In genomic region chr11:31369348-31370329, GRCh38 we compare ENCODE assay signal across 8 cellular contexts. TPM values are rescaled to one million over a fixed set of nuclear protein-coding genes. Genes with fewer than 3 reads are reported as not detected.
DNase-seq lines count a peak whose midpoint lies in the region; ATAC-seq and TF ChIP-seq lines count a peak whose summit lies in the region.

Gene DCDC1 (minus strand): TSS chr11:31369739. CDS start chr11:31328280, 41,459 bp downstream.
Gene DNAJC24 (plus strand): TSS chr11:31369860. CDS start chr11:31370749, 889 bp downstream.

- peak within 1 kb of the TSS in 50 of 59 donors; percentile 10 to 88 (median 72) for H3K27ac ChIP-seq in dorsolateral prefrontal cortex
- peak within 1 kb of the TSS; percentile 72 to 79 for H3K27ac ChIP-seq in liver (ENCODE audit: low read depth in 1 of 2, low read length in 2 of 2)

- no peaks in the 10 kb centered on the region for H3K36me3 ChIP-seq in liver (ENCODE audit: control insufficient read depth in 4 of 4, insufficient read depth in 3 of 4, low read depth in 1 of 4, low read length in 3 of 4)

- H3K27me3 ChIP-seq in dorsolateral prefrontal cortex, result no peaks in the 10 kb centered on the region
- H3K27me3 ChIP-seq in liver (ENCODE audit: control insufficient read depth in 4 of 4, insufficient read depth in 4 of 4, low read length in 3 of 4), result no peaks in the 10 kb centered on the region

- WGBS in liver, result under 1% methylated on average over 53 of the region's 53 CpGs

- peaks cover 4 to 16% (median 11%) of the 10 kb centered on the region in 4 donors for H3K4me1 ChIP-seq in liver (ENCODE audit: control insufficient read depth in 4 of 4, insufficient read depth in 4 of 4, low read length in 3 of 4)

- ATAC-seq in GM19397 (IDR thresholded peaks at IDR 0.05; ENCODE audit: unreplicated experiment) (peak; percentile 100), HG03565 (IDR thresholded peaks at IDR 0.05; ENCODE audit: unreplicated experiment) (peak; percentile 98)

- TF ChIP-seq CTCF in dorsolateral prefrontal cortex (IDR thresholded peaks at IDR 0.05 in 54 of 56, conservative IDR thresholded peaks at IDR 0.05 in 2 of 56; ENCODE audit: low read depth in 1 of 56, partially characterized antibody in 56 of 56), result peak in 18 of 56 donors; percentile 2 to 43 (median 26)
- no peak for TF ChIP-seq CTCF in liver (IDR thresholded peaks at IDR 0.05; ENCODE audit: low read depth, low read length, missing input control)

- no peak for TF ChIP-seq RAD21 in liver (IDR thresholded peaks at IDR 0.05)

- DNase-seq in CD1c-positive myeloid dendritic cell (ENCODE audit: extremely low spot score) (peak; percentile 98), NCI-H748 treated with DMSO at 0.1 percent for 48 hours (lab: John Stamatoyannopoulos, UW) (peak; percentile 94), dorsolateral prefrontal cortex (peak; percentile 86 to 94 (median 92))
- DNase-seq in activated CD4-positive, alpha-beta T cell treated with anti-CD3 and anti-CD28 coated beads, Interleukin-2, amount 50 U/mL, for 4 hours, result peak; percentile 93 to 94
- DNase-seq in stimulated activated CD4-positive, alpha-beta T cell treated with anti-CD3 and anti-CD28 coated beads, Interleukin-4, amount 100 ng/mL, for 1 hour, result peak; percentile 95

- peak within 1 kb of the TSS; percentile 86 to 97 for H3K9ac ChIP-seq in liver (ENCODE audit: low read depth in 1 of 2, low read length in 2 of 2)

- no peaks in the 10 kb centered on the region for H3K9me3 ChIP-seq in liver (ENCODE audit: control insufficient read depth in 4 of 4, low read length in 3 of 4)

- intact Hi-C loops in dorsolateral prefrontal cortex (cut with DNase I), result no loop called here

- H3K4me3 ChIP-seq in dorsolateral prefrontal cortex, result peak within 1 kb of the TSS; percentile 48 to 99 (median 82)
- peak within 1 kb of the TSS; percentile 86 to 99 (median 90) for H3K4me3 ChIP-seq in liver (ENCODE audit: low read depth in 1 of 3, low read length in 3 of 3)

TF ChIP-seq in liver, 16 proteins besides CTCF, POLR2A, EP300 and RAD21:
- TF ChIP-seq REST (IDR thresholded peaks at IDR 0.05) (peak; percentile 34), RXRA (IDR thresholded peaks at IDR 0.05) (no peak), HNF4A (conservative IDR thresholded peaks at IDR 0.05) (no peak), GABPA (IDR thresholded peaks at IDR 0.05 in 1 of 2, conservative IDR thresholded peaks at IDR 0.05 in 1 of 2) (peak; percentile 99 to 100), FOXA2 (IDR thresholded peaks at IDR 0.05) (no peak), ATF3 (IDR thresholded peaks at IDR 0.05) (no peak), YY1 (IDR thresholded peaks at IDR 0.05) (peak; percentile 84), ZBTB33 (IDR thresholded peaks at IDR 0.05) (no peak), HNF4G (IDR thresholded peaks at IDR 0.05) (no peak), NR2F2 (IDR thresholded peaks at IDR 0.05) (no peak), MAX (IDR thresholded peaks at IDR 0.05) (peak; percentile 55), JUND (IDR thresholded peaks at IDR 0.05) (peak in 1 of 2 donors; percentile 18), EGR1 (IDR thresholded peaks at IDR 0.05; ENCODE audit: low read depth in 2 of 2) (peak; percentile 48 to 51), FOXA1 (IDR thresholded peaks at IDR 0.05) (no peak), SP1 (IDR thresholded peaks at IDR 0.05) (peak; percentile 38), TAF1 (conservative IDR thresholded peaks at IDR 0.05) (peak; percentile 9)

RNA-seq across cellular contexts. Expression of gene DCDC1, which starts in this region (rescaled TPM):
- total RNA-seq in dorsolateral prefrontal cortex (1 to 10 TPM in 118 of 120 experiments, under 1 TPM in 2; 0.80 to 6.7 (median 2.9) TPM), liver (1 to 10 TPM; 1.9 to 3.5 TPM)
- 1 to 10 TPM in 1 of 2 donors, under 1 TPM in 1; 0.38 to 2.0 TPM for polyA plus RNA-seq in liver

RNA-seq across cellular contexts. Expression of gene DNAJC24, which starts in this region (rescaled TPM):
- 10 to 100 TPM; 13.7 to 38.1 (median 21.7) TPM for total RNA-seq in dorsolateral prefrontal cortex
- total RNA-seq in liver, result 10 to 100 TPM in 1 of 2 donors, 1 to 10 TPM in 1; 6.2 to 16.8 TPM
- 1 to 10 TPM; 3.8 to 6.2 TPM for polyA plus RNA-seq in liver

Comparison
In these comparisons a context has a peak if more than half of its experiments do, and no peak if none do; other contexts are left out.
1. Peak in every context shown above with its lines: DNase-seq, ATAC-seq, H3K4me3 ChIP-seq and H3K27ac ChIP-seq.